Comparison of ENCODE assay signal across 12 cellular contexts in the genomic region with DNA sequence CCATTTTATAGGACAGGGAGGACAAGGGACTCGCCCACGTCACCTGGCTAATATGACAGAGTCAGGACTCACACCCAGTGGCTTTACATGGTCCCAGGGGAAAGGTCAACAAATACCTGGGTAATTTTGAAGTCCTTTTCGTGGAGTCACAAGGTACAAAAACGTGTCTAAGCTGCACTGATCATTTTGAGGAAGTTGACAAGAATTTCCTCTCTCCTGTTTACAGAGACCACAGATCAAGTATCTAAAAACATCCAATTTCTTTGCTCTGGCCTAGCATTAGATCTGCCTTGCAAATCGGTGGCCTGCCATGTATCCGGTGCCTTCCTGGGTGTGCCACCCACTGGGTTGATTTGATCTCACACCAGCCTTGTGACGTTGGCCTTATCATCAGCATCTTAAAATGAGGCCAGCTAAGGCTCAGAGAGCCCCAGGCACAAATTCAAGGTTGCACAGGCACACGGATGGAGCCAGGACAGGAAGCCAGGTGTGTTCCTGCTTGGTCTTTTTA. TPM values are rescaled to one million over a fixed set of nuclear protein-coding genes. Genes with fewer than 3 reads are reported as not detected.
DNase-seq lines count a peak whose midpoint lies in the region; ATAC-seq and FAIRE-seq lines count a peak whose summit lies in the region.
"Had no signal": no experiment of that assay in that cellular context is flagged by ENCODE, and none has a peak within 500 bp of the region (broad histone marks: within the 10 kb centered on the region; RNA-seq: fewer than 3 reads in every experiment).

No MANE protein-coding gene starts in this region.

- peaks cover 29% of the 10 kb centered on the region for H3K4me1 Mint-ChIP-seq in activated CD4-positive, alpha-beta T cell treated with anti-CD3 and anti-CD28 coated beads, Interleukin-2, amount 10 ng/mL, durations not matched to agents 7 days and 5 days
- peaks cover 11 to 26% (median 20%) of the 10 kb centered on the region in 4 donors for H3K4me1 Mint-ChIP-seq in naive thymus-derived CD8-positive, alpha-beta T cell

- POLR2A ChIA-PET in activated CD4-positive, alpha-beta T cell treated with anti-CD3 and anti-CD28 coated beads, Interleukin-2, amount 10 ng/mL, durations not matched to agents 7 days and 5 days (lab: Charles Lee) = no interaction called here
- POLR2A ChIA-PET in naive thymus-derived CD8-positive, alpha-beta T cell (lab: Charles Lee) = no interaction called here

- H3K4me3 ChIP-seq in Jurkat, Clone E6-1 (ENCODE audit: low read length) = no peak overlapping the region

- H3K9me3 Mint-ChIP-seq in activated CD4-positive, alpha-beta T cell treated with anti-CD3 and anti-CD28 coated beads, Interleukin-2, amount 10 ng/mL, durations not matched to agents 7 days and 5 days = no peaks in the 10 kb centered on the region
- no peaks in the 10 kb centered on the region for H3K9me3 Mint-ChIP-seq in naive thymus-derived CD8-positive, alpha-beta T cell

- no peak for DNase-seq in GM18507 (ENCODE audit: extremely low spot score, insufficient read length, low read depth)
- DNase-seq in Jurkat, Clone E6-1 (ENCODE audit: low read depth, low spot score) = peak; percentile 69
- peak; percentile 81 for DNase-seq in activated CD4-positive, alpha-beta T cell treated with anti-CD3 and anti-CD28 coated beads, Interleukin-2, amount 10 ng/mL, durations not matched to agents 7 days and 5 days
- peak in 5 of 10 donors; percentile 32 to 72 (median 41) for DNase-seq in naive thymus-derived CD8-positive, alpha-beta T cell
- no peak for DNase-seq in NCI-H1048 (lab: John Stamatoyannopoulos, UW)
- no peak for DNase-seq in ecto neural progenitor cell (ENCODE audit: low spot score)
- DNase-seq in NCI-H146 treated with DMSO at 0.1 percent for 48 hours (lab: John Stamatoyannopoulos, UW; ENCODE audit: unreplicated experiment) = no peak
- DNase-seq: GF-D8, left cardiac atrium, NCI-H187 treated with DMSO at 0.1 percent for 48 hours had no signal

- CTCF ChIA-PET in activated CD4-positive, alpha-beta T cell treated with anti-CD3 and anti-CD28 coated beads, Interleukin-2, amount 10 ng/mL, durations not matched to agents 7 days and 5 days (lab: Charles Lee) = interaction anchor here (0.8 to 1.4 kb wide), 4 partner anchors 12 to 63 kb away, joined by 3 to 5 read pairs (median 3); no protein-coding TSS in a partner anchor

- no peaks in the 10 kb centered on the region for H3K36me3 Mint-ChIP-seq in activated CD4-positive, alpha-beta T cell treated with anti-CD3 and anti-CD28 coated beads, Interleukin-2, amount 10 ng/mL, durations not matched to agents 7 days and 5 days (ENCODE audit: low read depth)
- H3K36me3 Mint-ChIP-seq in naive thymus-derived CD8-positive, alpha-beta T cell = no peaks in the 10 kb centered on the region

- peak; percentile 86 to 98 for ATAC-seq in naive thymus-derived CD8-positive, alpha-beta T cell
- ATAC-seq in GM18867 (IDR thresholded peaks at IDR 0.05; ENCODE audit: unreplicated experiment) = no peak

- H3K27ac Mint-ChIP-seq in activated CD4-positive, alpha-beta T cell treated with anti-CD3 and anti-CD28 coated beads, Interleukin-2, amount 10 ng/mL, durations not matched to agents 7 days and 5 days = peak overlapping the region; percentile 95
- H3K27ac Mint-ChIP-seq in naive thymus-derived CD8-positive, alpha-beta T cell = peak overlapping the region; percentile 85 to 96 (median 90)

- peak overlapping the region; percentile 33 for H3K4me3 Mint-ChIP-seq in activated CD4-positive, alpha-beta T cell treated with anti-CD3 and anti-CD28 coated beads, Interleukin-2, amount 10 ng/mL, durations not matched to agents 7 days and 5 days
- peak overlapping the region in 5 of 10 donors; percentile 5 to 60 (median 41) for H3K4me3 Mint-ChIP-seq in naive thymus-derived CD8-positive, alpha-beta T cell

- no peaks in the 10 kb centered on the region for H3K27me3 Mint-ChIP-seq in activated CD4-positive, alpha-beta T cell treated with anti-CD3 and anti-CD28 coated beads, Interleukin-2, amount 10 ng/mL, durations not matched to agents 7 days and 5 days
- H3K27me3 Mint-ChIP-seq in naive thymus-derived CD8-positive, alpha-beta T cell = no peaks in the 10 kb centered on the region

- FAIRE-seq in GM18507 (lab: Jason Lieb, UNC) = peak; percentile 54
- FAIRE-seq: TTC549 had no signal

RNA-seq across cellular contexts. Expression of a gene that starts 17.6 kb away (rescaled TPM):
- polyA plus RNA-seq in Jurkat, Clone E6-1 (2012; ENCODE audit: insufficient read depth, insufficient read length) = 6.8 TPM
- 10 to 100 TPM; 55.8 to 62.3 TPM for total RNA-seq in activated CD4-positive, alpha-beta T cell treated with anti-CD3 and anti-CD28 coated beads, Interleukin-2, amount 10 ng/mL, durations not matched to agents 7 days and 5 days
- 10 to 100 TPM; 13.1 to 13.4 TPM for total RNA-seq in naive thymus-derived CD8-positive, alpha-beta T cell
- polyA plus RNA-seq in naive thymus-derived CD8-positive, alpha-beta T cell = 1 to 10 TPM; 4.2 to 5.1 (median 4.3) TPM

RNA-seq across cellular contexts. Expression of a gene that starts 53.9 kb away (rescaled TPM):
- polyA plus RNA-seq in Jurkat, Clone E6-1 (2012; ENCODE audit: insufficient read depth, insufficient read length) = 22.8 TPM
- 10 to 100 TPM; 11.3 to 11.9 TPM for total RNA-seq in activated CD4-positive, alpha-beta T cell treated with anti-CD3 and anti-CD28 coated beads, Interleukin-2, amount 10 ng/mL, durations not matched to agents 7 days and 5 days
- total RNA-seq in naive thymus-derived CD8-positive, alpha-beta T cell = 10 to 100 TPM; 10.1 to 11.6 TPM
- polyA plus RNA-seq in naive thymus-derived CD8-positive, alpha-beta T cell = 1 to 10 TPM; 1.6 to 4.5 (median 2.8) TPM

Comparison
In these comparisons a context has a peak if more than half of its experiments do, and no peak if none do; other contexts are left out.
1. DNase-seq: peak in Jurkat, Clone E6-1 (single experiment) and activated CD4-positive, alpha-beta T cell treated with anti-CD3 and anti-CD28 coated beads, Interleukin-2, amount 10 ng/mL, durations not matched to agents 7 days and 5 days (single experiment); none in GM18507 (single experiment), NCI-H1048 (single experiment), ecto neural progenitor cell (single experiment) and NCI-H146 treated with DMSO at 0.1 percent for 48 hours (single experiment).